In genomic region chr7:131071786-131072504, GRCh38 we compare ENCODE assay signal across 1 cellular context.
TF ChIP-seq lines count a peak whose summit lies in the region.

No MANE protein-coding gene starts in this region.

TF ChIP-seq in K562, 482 proteins besides CTCF, POLR2A, EP300 and RAD21 (continued from another document and continues in another):
- TF ChIP-seq ZMIZ1 (IDR thresholded peaks at IDR 0.05; ENCODE audit: low read depth in 2 of 2, low read length in 2 of 2) (peak in 1 of 2 experiments; percentile 16; a peak in 1 of 4 replicates), ZNF778 (CRISPR knock-in tag; IDR thresholded peaks at IDR 0.05) (no peak), RNF2 (IDR thresholded peaks at IDR 0.05) (no peak), NR2C2 (CRISPR knock-in tag; IDR thresholded peaks at IDR 0.05) (no peak), NR2C2 (tag; IDR thresholded peaks at IDR 0.05) (peak; percentile 53), DEAF1 (CRISPR knock-in tag; IDR thresholded peaks at IDR 0.05) (no peak), FUS (optimal IDR thresholded peaks at IDR 0.05; ENCODE audit: low read depth, low read length) (no peak), HES1 (IDR thresholded peaks at IDR 0.05; ENCODE audit: low read depth) (no peak), ZNF639 (CRISPR knock-in tag; conservative IDR thresholded peaks at IDR 0.05 in 1 of 2, IDR thresholded peaks at IDR 0.05 in 1 of 2) (no peak), TRIM25 (IDR thresholded peaks at IDR 0.05; ENCODE audit: borderline replicate concordance) (no peak), ZFX (CRISPR knock-in tag; IDR thresholded peaks at IDR 0.05) (peak; percentile 72), ZNF551 (CRISPR knock-in tag; IDR thresholded peaks at IDR 0.05) (no peak), MNT (conservative IDR thresholded peaks at IDR 0.05) (no peak), GABPA (tag; conservative IDR thresholded peaks at IDR 0.05; ENCODE audit: low read depth) (peak; percentile 54), PYGO2 (tag; IDR thresholded peaks at IDR 0.05) (no peak), MBD2 (IDR thresholded peaks at IDR 0.05; ENCODE audit: borderline replicate concordance, low read depth) (no peak), ARHGAP35 (IDR thresholded peaks at IDR 0.05; ENCODE audit: partially characterized antibody) (no peak), ZNF398 (CRISPR knock-in tag; IDR thresholded peaks at IDR 0.05) (no peak), SIX5 (IDR thresholded peaks at IDR 0.05; ENCODE audit: borderline replicate concordance in 1 of 2, insufficient read depth in 1 of 2, low read depth in 1 of 2, low read length in 2 of 2) (peak in 1 of 2 experiments; percentile 48; a peak in 1 of 4 replicates), ZNF644 (tag; IDR thresholded peaks at IDR 0.05; ENCODE audit: low read depth) (peak; percentile 60; the same call in 1 of the 2 replicates), PCBP2 (IDR thresholded peaks at IDR 0.05; ENCODE audit: low read depth, low read length, poor library complexity, severe bottlenecking) (no peak), TAL1 (IDR thresholded peaks at IDR 0.05) (no peak), IFI16 (CRISPR knock-in tag; IDR thresholded peaks at IDR 0.05) (no peak), ELF2 (CRISPR knock-in tag; IDR thresholded peaks at IDR 0.05) (0 out of 2 replicates have a peak, but pooled peaks have one; percentile 5), SMARCA4 (IDR thresholded peaks at IDR 0.05) (peak; percentile 66; the same call in 1 of the 2 replicates), PHF21A (IDR thresholded peaks at IDR 0.05; ENCODE audit: borderline replicate concordance, low read depth) (no peak), ZNF41 (CRISPR knock-in tag; conservative IDR thresholded peaks at IDR 0.05) (no peak), TRIM24 (IDR thresholded peaks at IDR 0.05) (no peak), CBX3 (IDR thresholded peaks at IDR 0.05; ENCODE audit: borderline replicate concordance in 1 of 2, low read length in 2 of 2) (no peak), TCFL5 (CRISPR knock-in tag; conservative IDR thresholded peaks at IDR 0.05) (no peak), FOXJ3 (CRISPR knock-in tag; IDR thresholded peaks at IDR 0.05) (no peak), FOXK2 (conservative IDR thresholded peaks at IDR 0.05 in 1 of 2, IDR thresholded peaks at IDR 0.05 in 1 of 2; ENCODE audit: low read depth in 2 of 2) (peak; percentile 50 to 63; a peak in 3 of 4 replicates), SRSF7 (optimal IDR thresholded peaks at IDR 0.05; ENCODE audit: low read depth, low read length) (no peak), HMGN3 (IDR thresholded peaks at IDR 0.05; ENCODE audit: borderline replicate concordance, extremely low read depth, insufficient read length, low read depth, low read length) (no peak), KDM1A (IDR thresholded peaks at IDR 0.05) (no peak), SMARCB1 (IDR thresholded peaks at IDR 0.05; ENCODE audit: insufficient read length, low read depth) (no peak), SRF (CRISPR knock-in tag; IDR thresholded peaks at IDR 0.05) (peak; percentile 99 to 100), POLR2AphosphoS5 (IDR thresholded peaks at IDR 0.05; ENCODE audit: control insufficient read depth, insufficient read depth, low read depth, low read length) (0 out of 2 replicates have a peak, but pooled peaks have one; percentile 48), CBFA2T3 (IDR thresholded peaks at IDR 0.05) (no peak), NR4A1 (CRISPR knock-in tag; IDR thresholded peaks at IDR 0.05) (no peak), NR4A1 (tag; IDR thresholded peaks at IDR 0.05) (no peak), ZBTB49 (CRISPR knock-in tag; IDR thresholded peaks at IDR 0.05; ENCODE audit: borderline replicate concordance) (no peak), ARID3A (IDR thresholded peaks at IDR 0.05; ENCODE audit: borderline replicate concordance, low read depth, low read length) (peak; percentile 60), TFAP4 (CRISPR knock-in tag; IDR thresholded peaks at IDR 0.05; ENCODE audit: borderline replicate concordance) (no peak), LEF1 (IDR thresholded peaks at IDR 0.05) (peak; percentile 44; the same call in 1 of the 2 replicates), ARID2 (IDR thresholded peaks at IDR 0.05) (no peak), ZBTB8A (IDR thresholded peaks at IDR 0.05; ENCODE audit: partially characterized antibody) (no peak), ZNF133 (CRISPR knock-in tag; IDR thresholded peaks at IDR 0.05) (no peak), CHD1 (IDR thresholded peaks at IDR 0.05; ENCODE audit: low read length) (no peak)
